In genomic region chr16:47310792-47311211, GRCh38 we compare ENCODE assay signal across 19 cellular contexts.
DNase-seq lines count a peak whose midpoint lies in the region; ATAC-seq and TF ChIP-seq lines count a peak whose summit lies in the region.
"Had no signal": no experiment of that assay in that cellular context is flagged by ENCODE, and none has a peak within 500 bp of the region (broad histone marks: within the 10 kb centered on the region; RNA-seq: fewer than 3 reads in every experiment).

No MANE protein-coding gene starts in this region.

- no peaks in the 10 kb centered on the region for H3K9me2 ChIP-seq in OCI-LY7 (ENCODE audit: insufficient read depth, low read length)
- H3K9me2 ChIP-seq in GM23248 (ENCODE audit: insufficient read depth): no peaks in the 10 kb centered on the region

- H3K27me3 ChIP-seq in GM23248 (replicated peaks; ENCODE audit: insufficient read depth) (no peaks in the 10 kb centered on the region), right cardiac atrium (ENCODE audit: control insufficient read depth, insufficient read depth) (no peaks in the 10 kb centered on the region)
- H3K27me3 ChIP-seq: testis had no signal

- intact Hi-C loops in OCI-LY7 (cut with micrococcal nuclease; ENCODE audit: unreplicated experiment): loop anchor here (5.0 to 10.0 kb wide), 4 partner anchors 151 to 181 kb away; partner anchors contain the start of genes ITFG1, NETO2 and PHKB
- intact Hi-C loops in right cardiac atrium (cut with DNase I): no loop called here

- H3K9me3 ChIP-seq in OCI-LY7 (ENCODE audit: low read length) (no peaks in the 10 kb centered on the region), GM23248 (ENCODE audit: low read depth) (no peaks in the 10 kb centered on the region), right cardiac atrium (ENCODE audit: control insufficient read depth, low read length) (no peaks in the 10 kb centered on the region)
- H3K9me3 ChIP-seq: testis had no signal

- H2AFZ ChIP-seq in OCI-LY7 (ENCODE audit: low read length) (peak overlapping the region; percentile 60; the same call in 1 of the 2 replicates), GM23248 (no peak overlapping the region)

- H3K4me2 ChIP-seq in OCI-LY7 (ENCODE audit: low read length) (peak overlapping the region; percentile 70), GM23248 (ENCODE audit: unreplicated experiment) (no peak overlapping the region)

- H3K4me1 ChIP-seq in OCI-LY7 (ENCODE audit: insufficient read depth, low read length, poor library complexity, severe bottlenecking) (peaks cover 31% of the 10 kb centered on the region), GM23248 (ENCODE audit: insufficient read depth) (peaks cover 4% of the 10 kb centered on the region; the same call in 1 of the 2 replicates), right cardiac atrium (ENCODE audit: control insufficient read depth, insufficient read depth, low read length) (peaks cover 1% of the 10 kb centered on the region)

- peak; percentile 20 for DNase-seq in GM13976 (ENCODE audit: low spot score)
- DNase-seq in OCI-LY7 (ENCODE audit: low spot score): peak; percentile 57
- no peak for DNase-seq in GM23248
- no peak for DNase-seq in SIG-M5 (lab: John Stamatoyannopoulos, UW)
- no peak for DNase-seq in right cardiac atrium
- no peak for DNase-seq in T-helper 1 cell
- DNase-seq: activated CD4-positive, alpha-beta T cell treated with anti-CD3 and anti-CD28 coated beads for 48 hours; activated T-cell treated with anti-CD3 and anti-CD28 coated beads, Interleukin-2, amount 50 U/mL, for 72 hours; cerebellar nuclear complex; COR-L47; GDM1; HCEC 1CT; kidney; NCI-H1694 treated with DMSO at 0.1 percent for 48 hours; T-helper 2 cell; testis had no signal

- H4K20me1 ChIP-seq in OCI-LY7 (ENCODE audit: insufficient read depth, low read length) (no peaks in the 10 kb centered on the region), GM23248 (ENCODE audit: insufficient read depth) (no peaks in the 10 kb centered on the region)

- H3K4me3 ChIP-seq in OCI-LY7 (ENCODE audit: low read depth, low read length, poor library complexity, severe bottlenecking) (peak overlapping the region; percentile 43), GM23248 (no peak overlapping the region), right cardiac atrium (ENCODE audit: low read length) (no peak overlapping the region)
- H3K4me3 ChIP-seq: K562, testis had no signal

- POLR2A ChIA-PET in OCI-LY7 (lab: Charles Lee): interaction anchor here (0.5 to 1.5 kb wide), 7 partner anchors 8 to 1119 kb away, joined by 3 to 7 read pairs (median 4); partner anchors contain the start of genes ITFG1 and PHKB

- ATAC-seq in GM21367 (IDR thresholded peaks at IDR 0.05; ENCODE audit: unreplicated experiment) (peak; percentile 43), HG03060 (IDR thresholded peaks at IDR 0.05; ENCODE audit: low read depth, unreplicated experiment) (peak; percentile 58), right cardiac atrium (no peak)
- ATAC-seq: activated T-cell treated with anti-CD3 and anti-CD28 coated beads, Interleukin-2, amount 50 U/mL, for 72 hours; K562 had no signal

- WGBS in GM23248 (ENCODE audit: low coverage in 1 of 2, low lambda C conversion rate in 2 of 2, missing lambda C conversion rate in 2 of 2), 2 experiments: 100% methylated on average over 1 of the region's 1 CpG
- 70% methylated on average over 1 of the region's 1 CpG for WGBS in right cardiac atrium

- in situ Hi-C loops in GM13976 (cut with MboI; ENCODE audit: low sequenced_read_pairs, unreplicated experiment) (no loop called here), GM23248 (cut with MboI) (no loop called here)

- TF ChIP-seq CTCF in GM13976 (IDR thresholded peaks at IDR 0.05; ENCODE audit: borderline replicate concordance, control extremely low read depth, extremely low read depth, insufficient read depth, missing control alignments): no peak
- TF ChIP-seq CTCF in OCI-LY7 (conservative IDR thresholded peaks at IDR 0.05; ENCODE audit: low read length): no peak

- no peaks in the 10 kb centered on the region for H3F3A ChIP-seq in GM23248 (ENCODE audit: insufficient read depth)

- H3K79me2 ChIP-seq in OCI-LY7 (ENCODE audit: insufficient read depth, low read depth, low read length) (0 out of 2 replicates have a peak, but pooled peaks cover 6% of the 10 kb centered on the region), GM23248 (ENCODE audit: insufficient read depth) (no peaks in the 10 kb centered on the region)

- H3K27ac ChIP-seq in OCI-LY7 (ENCODE audit: low read depth, low read length, poor library complexity, severe bottlenecking) (peak overlapping the region; percentile 80), GM23248 (no peak overlapping the region), right cardiac atrium (ENCODE audit: low read length) (no peak overlapping the region)
- H3K27ac ChIP-seq: testis had no signal

- CTCF ChIA-PET in OCI-LY7 (lab: Charles Lee; ENCODE audit: unreplicated experiment): no interaction called here

- H3K36me3 ChIP-seq in OCI-LY7 (ENCODE audit: insufficient read depth, low read length) (peaks cover 25% of the 10 kb centered on the region), GM23248 (ENCODE audit: low read depth) (no peaks in the 10 kb centered on the region)

- BruUV-seq in OCI-LY7 (replicated peaks; lab: Mats Ljungman, UMichigan): no TSS peak

- H3K9ac ChIP-seq in GM23248: no peak overlapping the region

Comparison
In these comparisons a context has a peak if more than half of its experiments do, and no peak if none do; other contexts are left out.
1. DNase-seq: peak in GM13976 (single experiment) and OCI-LY7 (single experiment); none in GM23248 (single experiment), SIG-M5 (single experiment), right cardiac atrium (0 of 3) and T-helper 1 cell (0 of 5).
2. ATAC-seq: peak in GM21367 (single experiment) and HG03060 (single experiment); none in right cardiac atrium (0 of 2).